13 cellular contexts compared by ENCODE assay signal in the genomic region with DNA sequence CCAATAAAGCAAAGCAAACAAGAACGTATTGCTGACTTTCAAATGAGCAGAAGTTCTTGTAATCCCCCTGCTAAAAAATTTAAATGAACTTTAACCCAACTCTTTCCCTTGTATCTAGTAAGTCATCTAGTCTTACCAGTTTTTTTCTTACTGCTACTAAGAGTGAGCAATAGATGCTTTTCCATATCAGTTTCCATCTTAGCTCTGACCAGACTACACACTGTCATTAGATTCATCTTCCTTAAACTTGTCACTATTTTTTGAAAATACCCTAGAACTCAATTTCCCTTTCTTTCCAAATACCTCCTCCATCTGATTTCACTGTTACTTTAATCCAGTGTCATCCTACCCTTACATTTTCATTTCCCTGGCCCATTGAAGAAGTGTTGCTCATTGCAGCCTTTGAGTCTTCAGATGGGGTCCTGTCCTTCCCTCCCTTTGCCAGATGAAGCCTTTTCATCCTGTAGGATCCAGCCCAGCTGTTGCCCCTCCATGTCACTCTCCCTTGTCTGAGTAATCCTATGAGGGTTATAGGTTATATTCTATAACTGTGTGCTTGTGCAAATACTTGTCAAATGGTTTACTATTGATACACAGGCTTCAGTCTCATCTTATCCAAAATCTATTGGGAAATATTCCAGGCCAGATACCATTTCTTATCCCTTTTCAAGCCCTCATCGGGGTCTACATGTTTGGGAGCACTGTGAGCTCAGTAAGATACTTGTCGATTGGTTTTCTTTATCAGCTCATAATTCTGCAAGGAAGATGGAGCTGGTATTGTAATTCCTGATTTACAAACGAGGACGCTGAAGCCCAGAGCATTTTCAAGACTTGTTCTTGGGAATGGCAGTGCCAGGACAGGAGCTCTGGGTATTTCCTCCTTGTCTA. TPM values are rescaled to one million over a fixed set of nuclear protein-coding genes. Genes with fewer than 3 reads are reported as not detected.
A peak's percentile ranks its signal among the peaks of the same experiment; 100 is the strongest.
DNase-seq lines count a peak whose midpoint lies in the region; ATAC-seq and TF ChIP-seq lines count a peak whose summit lies in the region.
"Had no signal": no experiment of that assay in that cellular context is flagged by ENCODE, and none has a peak within 500 bp of the region (broad histone marks: within the 10 kb centered on the region; RNA-seq: fewer than 3 reads in every experiment).

No MANE protein-coding gene starts in this region.

- no peaks in the 10 kb centered on the region for H3K36me3 ChIP-seq in IMR-90 (ENCODE audit: control insufficient read depth, insufficient read depth, low read length)
- no peaks in the 10 kb centered on the region for H3K36me3 ChIP-seq in adipocyte (ENCODE audit: control insufficient read depth, insufficient read depth, low read length, severe bottlenecking)
- H3K36me3 ChIP-seq in trophoblast cell (ENCODE audit: control insufficient read depth in 1 of 2, insufficient read depth in 2 of 2, low read length in 2 of 2): no peaks in the 10 kb centered on the region
- H3K36me3 ChIP-seq: esophagus muscularis mucosa, tibial artery had no signal

- H3K36me3 Mint-ChIP-seq in activated CD4-positive, alpha-beta T cell treated with anti-CD3 and anti-CD28 coated beads, Interleukin-2, amount 10 ng/mL, durations not matched to agents 7 days and 5 days (ENCODE audit: low read depth): no peaks in the 10 kb centered on the region
- H3K36me3 Mint-ChIP-seq: activated naive CD8-positive, alpha-beta T cell treated with anti-CD3 and anti-CD28 coated beads, Interleukin-2, amount 10 ng/mL, durations not matched to agents 7 days and 5 days; WTC11 had no signal

- peak overlapping the region; percentile 50 to 56 for H4K8ac ChIP-seq in IMR-90 (ENCODE audit: low read depth in 2 of 2, low read length in 2 of 2)
- H4K8ac ChIP-seq in trophoblast cell (ENCODE audit: low read depth, low read length): no peak overlapping the region

- peak overlapping the region; percentile 38 for H3K18ac ChIP-seq in IMR-90 (ENCODE audit: low read depth, low read length)
- H3K18ac ChIP-seq in trophoblast cell (ENCODE audit: low read length): no peak overlapping the region

- H3K4me2 ChIP-seq in IMR-90 (ENCODE audit: low read depth, low read length): peak overlapping the region; percentile 91
- peak overlapping the region; percentile 6 for H3K4me2 ChIP-seq in trophoblast cell (ENCODE audit: low read length)

- no peaks in the 10 kb centered on the region for H3K27me3 ChIP-seq in IMR-90 (ENCODE audit: control insufficient read depth, insufficient read depth, low read length)
- no peaks in the 10 kb centered on the region for H3K27me3 ChIP-seq in adipocyte (replicated peaks; ENCODE audit: control insufficient read depth, insufficient read depth, low read length)
- no peaks in the 10 kb centered on the region for H3K27me3 ChIP-seq in trophoblast cell (ENCODE audit: insufficient read depth, low read length)
- H3K27me3 ChIP-seq: esophagus muscularis mucosa, tibial artery had no signal

- H4K5ac ChIP-seq in IMR-90 (ENCODE audit: low read depth, low read length): peak overlapping the region; percentile 3; the same call in 1 of the 2 replicates

- H2BK120ac ChIP-seq in IMR-90 (ENCODE audit: low read depth, low read length) (peak overlapping the region; percentile 50), trophoblast cell (ENCODE audit: insufficient read depth, low read length, poor library complexity) (no peak overlapping the region)

- no peak overlapping the region for H3K4me3 Mint-ChIP-seq in activated CD4-positive, alpha-beta T cell treated with anti-CD3 and anti-CD28 coated beads, Interleukin-2, amount 10 ng/mL, durations not matched to agents 7 days and 5 days

- no peak for TF ChIP-seq RAD21 in IMR-90 (IDR thresholded peaks at IDR 0.05; ENCODE audit: low read length)

- ATAC-seq in IMR-90 (ENCODE audit: low read depth): no peak

- H3K9me1 ChIP-seq in IMR-90 (ENCODE audit: insufficient read depth, low read length): peaks cover 11% of the 10 kb centered on the region

- in situ Hi-C loops in IMR-90 (cut with MboI; ENCODE audit: low sequenced_read_pairs): loop anchor here (5.0 to 10.0 kb wide), 4 partner anchors 57 to 212 kb away; no protein-coding TSS in a partner anchor

- H3K27me3 Mint-ChIP-seq in activated CD4-positive, alpha-beta T cell treated with anti-CD3 and anti-CD28 coated beads, Interleukin-2, amount 10 ng/mL, durations not matched to agents 7 days and 5 days: peaks cover 8% of the 10 kb centered on the region

- peak overlapping the region; percentile 46 for H2BK20ac ChIP-seq in IMR-90 (ENCODE audit: low read depth, low read length)

- CTCF ChIA-PET in activated CD4-positive, alpha-beta T cell treated with anti-CD3 and anti-CD28 coated beads, Interleukin-2, amount 10 ng/mL, durations not matched to agents 7 days and 5 days (lab: Charles Lee): interaction anchor here (0.6 to 1.7 kb wide), 26 partner anchors 8 to 715 kb away, joined by 3 to 8 read pairs (median 4); no protein-coding TSS in a partner anchor
- CTCF ChIA-PET in IMR-90 (lab: Yijun Ruan, JAX): interaction anchor here (0.6 to 2.7 kb wide), 25 partner anchors 10 to 736 kb away, joined by 3 to 18 read pairs (median 4); no protein-coding TSS in a partner anchor

- H3K23ac ChIP-seq in IMR-90 (ENCODE audit: low read depth, low read length): peak overlapping the region; percentile 29; the same call in 1 of the 2 replicates
- no peak overlapping the region for H3K23ac ChIP-seq in trophoblast cell (ENCODE audit: low read length)

- dilution Hi-C loops in IMR-90 (cut with HindIII; ENCODE audit: low sequenced_read_pairs, unreplicated experiment): no loop called here

- H3K4me3 ChIP-seq in IMR-90 (ENCODE audit: insufficient read depth, low read depth, low read length): no peak overlapping the region
- peak overlapping the region; percentile 22 for H3K4me3 ChIP-seq in adipocyte (ENCODE audit: low read length)
- H3K4me3 ChIP-seq in trophoblast cell (ENCODE audit: low read depth, low read length): no peak overlapping the region
- H3K4me3 ChIP-seq: esophagus muscularis mucosa, tibial artery had no signal

- TF ChIP-seq CTCF in IMR-90 (conservative IDR thresholded peaks at IDR 0.05; ENCODE audit: low read depth, low read length): no peak

- H2BK5ac ChIP-seq in IMR-90 (ENCODE audit: low read depth, low read length, poor library complexity, severe bottlenecking) (peak overlapping the region; percentile 62), trophoblast cell (ENCODE audit: low read depth, low read length, poor library complexity) (peak overlapping the region; percentile 42)

- H2AFZ ChIP-seq in IMR-90 (replicated peaks; ENCODE audit: low read length, poor library complexity): peak overlapping the region; percentile 29
- H2AFZ ChIP-seq in trophoblast cell (ENCODE audit: insufficient read depth, low read length, poor library complexity): no peak overlapping the region

- H4K20me1 ChIP-seq in IMR-90 (ENCODE audit: insufficient read depth, low read length): no peaks in the 10 kb centered on the region

- H4K12ac ChIP-seq in trophoblast cell (ENCODE audit: low read depth, low read length): no peak overlapping the region

- no TSS peak for BruUV-seq in IMR-90 (replicated peaks; lab: Mats Ljungman, UMichigan)

- peak overlapping the region; percentile 61; the same call in 1 of the 2 replicates for H3K14ac ChIP-seq in IMR-90 (replicated peaks; ENCODE audit: low read depth, low read length)
- H3K14ac ChIP-seq in trophoblast cell (ENCODE audit: low read length): no peak overlapping the region

- no peak overlapping the region for H2BK12ac ChIP-seq in trophoblast cell (ENCODE audit: low read length)

- H3K56ac ChIP-seq in IMR-90 (ENCODE audit: extremely low read depth, insufficient read depth, low read length): peak overlapping the region; percentile 30

- H3K4ac ChIP-seq in IMR-90 (ENCODE audit: low read depth, low read length) (peak overlapping the region; percentile 84), trophoblast cell (ENCODE audit: low read depth, low read length) (no peak overlapping the region)

- H2AK9ac ChIP-seq in IMR-90 (replicated peaks; ENCODE audit: low read depth, low read length, poor library complexity): no peak overlapping the region

- H3K27ac Mint-ChIP-seq in activated CD4-positive, alpha-beta T cell treated with anti-CD3 and anti-CD28 coated beads, Interleukin-2, amount 10 ng/mL, durations not matched to agents 7 days and 5 days: peak overlapping the region; percentile 87
- H3K27ac Mint-ChIP-seq: activated naive CD8-positive, alpha-beta T cell treated with anti-CD3 and anti-CD28 coated beads, Interleukin-2, amount 10 ng/mL, durations not matched to agents 7 days and 5 days had no signal

- no CpG with 5 or more reads among the region's 5 CpGs for WGBS in IMR-90 (ENCODE audit: extremely low coverage in 2 of 2, insufficient read length in 1 of 2), 2 experiments
- no CpG with 5 or more reads among the region's 5 CpGs for WGBS in trophoblast cell (ENCODE audit: extremely low coverage, insufficient coverage, insufficient read length)

- H3K79me2 ChIP-seq in trophoblast cell (ENCODE audit: control insufficient read depth, insufficient read depth, low read length, poor library complexity): peaks cover 1% of the 10 kb centered on the region

- H3K9me3 ChIP-seq in IMR-90 (ENCODE audit: control insufficient read depth, insufficient read depth, low read length) (no peaks in the 10 kb centered on the region), adipocyte (ENCODE audit: control insufficient read depth, low read length) (no peaks in the 10 kb centered on the region), trophoblast cell (ENCODE audit: insufficient read depth, low read depth, low read length) (no peaks in the 10 kb centered on the region)
- H3K9me3 ChIP-seq: esophagus muscularis mucosa, tibial artery had no signal

- intact Hi-C loops in IMR-90 (cut with micrococcal nuclease) (loop anchor here (1.0 to 10.0 kb wide), 6 partner anchors 105 to 817 kb away; a partner anchor contains a TSS), posterior cingulate gyrus (cut with DNase I) (loop anchor here (5.0 kb wide), 1 partner anchor 52 kb away; a partner anchor contains a TSS)

- no peak for DNase-seq in activated CD4-positive, alpha-beta T cell treated with anti-CD3 and anti-CD28 coated beads, Interleukin-2, amount 10 ng/mL, durations not matched to agents 7 days and 5 days
- no peak for DNase-seq in activated CD4-positive, alpha-beta T cell treated with anti-CD3 and anti-CD28 coated beads for 1 hour
- DNase-seq in IMR-90 (no peak), adipocyte (ENCODE audit: low read depth) (no peak), trophoblast cell (peak in 1 of 2 donors; percentile 61), NCI-H510A (lab: John Stamatoyannopoulos, UW) (no peak), RKO (ENCODE audit: low spot score) (no peak), posterior cingulate gyrus (no peak)
- DNase-seq: activated naive CD8-positive, alpha-beta T cell treated with anti-CD3 and anti-CD28 coated beads, Interleukin-2, amount 10 ng/mL, durations not matched to agents 7 days and 5 days; SIG-M5 had no signal

- peaks cover 11% of the 10 kb centered on the region for H3K4me1 ChIP-seq in IMR-90 (ENCODE audit: control insufficient read depth, insufficient read depth, low read length)
- H3K4me1 ChIP-seq in adipocyte (ENCODE audit: control insufficient read depth, insufficient read depth, low read length): peaks cover 38% of the 10 kb centered on the region
- H3K4me1 ChIP-seq in trophoblast cell (ENCODE audit: control insufficient read depth in 1 of 2, insufficient read depth in 2 of 2, low read length in 2 of 2): peaks cover 9 to 16% of the 10 kb centered on the region in 2 experiments

- H3K79me1 ChIP-seq in IMR-90 (ENCODE audit: low read depth in 1 of 2, low read length in 2 of 2): peaks cover 3 to 17% of the 10 kb centered on the region in 2 experiments; a peak in 2 of 4 replicates
- H3K79me1 ChIP-seq in trophoblast cell (ENCODE audit: low read length): peaks cover 21% of the 10 kb centered on the region

- no peak for TF ChIP-seq POLR2A in IMR-90 (IDR thresholded peaks at IDR 0.05; ENCODE audit: low read depth, low read length)

- H3K9me3 Mint-ChIP-seq in activated CD4-positive, alpha-beta T cell treated with anti-CD3 and anti-CD28 coated beads, Interleukin-2, amount 10 ng/mL, durations not matched to agents 7 days and 5 days: no peaks in the 10 kb centered on the region
- H3K9me3 Mint-ChIP-seq: activated naive CD8-positive, alpha-beta T cell treated with anti-CD3 and anti-CD28 coated beads, Interleukin-2, amount 10 ng/mL, durations not matched to agents 7 days and 5 days had no signal

- POLR2A ChIA-PET in activated CD4-positive, alpha-beta T cell treated with anti-CD3 and anti-CD28 coated beads, Interleukin-2, amount 10 ng/mL, durations not matched to agents 7 days and 5 days (lab: Charles Lee): interaction anchor here (0.5 kb wide), 1 partner anchor 9 kb away, joined by 3 read pairs; no protein-coding TSS in a partner anchor
- POLR2A ChIA-PET in IMR-90 (lab: Charles Lee; ENCODE audit: unreplicated experiment): no interaction called here

- H2BK15ac ChIP-seq in IMR-90 (ENCODE audit: low read depth, low read length): peak overlapping the region; percentile 57

- H3K27ac ChIP-seq in IMR-90 (ENCODE audit: insufficient read depth, low read length) (peak overlapping the region; percentile 71), trophoblast cell (ENCODE audit: low read depth, low read length) (peak overlapping the region; percentile 32)

- H3K9ac ChIP-seq in IMR-90 (ENCODE audit: low read depth, low read length) (peak overlapping the region; percentile 26; the same call in 1 of the 2 replicates), adipocyte (ENCODE audit: low read length) (peak overlapping the region; percentile 68), trophoblast cell (ENCODE audit: low read length) (no peak overlapping the region)

- H3K4me1 Mint-ChIP-seq in activated CD4-positive, alpha-beta T cell treated with anti-CD3 and anti-CD28 coated beads, Interleukin-2, amount 10 ng/mL, durations not matched to agents 7 days and 5 days: peaks cover 52% of the 10 kb centered on the region

- H4K91ac ChIP-seq in IMR-90 (ENCODE audit: insufficient read depth, low read depth, low read length) (peak overlapping the region; percentile 87), trophoblast cell (ENCODE audit: low read depth, low read length) (peak overlapping the region; percentile 55)

- H2AK5ac ChIP-seq in IMR-90 (ENCODE audit: low read depth, low read length) (peak overlapping the region; percentile 80), trophoblast cell (ENCODE audit: low read length) (no peak overlapping the region)

RNA-seq across cellular contexts. Expression of a gene that starts 51.5 kb away (rescaled TPM):
- total RNA-seq in activated CD4-positive, alpha-beta T cell treated with anti-CD3 and anti-CD28 coated beads, Interleukin-2, amount 10 ng/mL, durations not matched to agents 7 days and 5 days: 10 to 100 TPM; 89.4 to 98.4 TPM
- 1,331 and 2,388 TPM in 2 replicates for total RNA-seq in IMR-90 (2012; rRNA removed)
- 1,631 and 2,066 TPM in 2 replicates for polyA plus RNA-seq in IMR-90 (2012; rRNA removed)
- polyA plus RNA-seq in IMR-90 (2012; cell fraction: cytosol; rRNA removed): 248 and 281 TPM in 2 replicates
- 53.9 and 506 TPM in 2 replicates for polyA plus RNA-seq in IMR-90 (2012; cell fraction: nucleus; rRNA removed; ENCODE audit: low replicate concordance)
- polyA plus RNA-seq in trophoblast cell (2013): 787 and 808 TPM in 2 replicates

Comparison
In these comparisons a context has a peak if more than half of its experiments do, and no peak if none do; other contexts are left out.
1. RNA of a gene that starts 51.5 kb away (total RNA-seq): 1,331 to 2,388 TPM in IMR-90; 89.4 to 98.4 TPM in activated CD4-positive, alpha-beta T cell treated with anti-CD3 and anti-CD28 coated beads, Interleukin-2, amount 10 ng/mL, durations not matched to agents 7 days and 5 days; every median in the first group is over 10 times any median in the second.